1 cellular context compared by ENCODE assay signal in genomic region chr3:25665646-25666136, GRCh38.
TF ChIP-seq lines count a peak whose summit lies in the region.

No MANE protein-coding gene starts in this region.

TF ChIP-seq in H1, 55 proteins besides CTCF, POLR2A, EP300 and RAD21 (continued from another document):
- TF ChIP-seq USF2 (IDR thresholded peaks at IDR 0.05; ENCODE audit: low read length) (no peak), YY1 (IDR thresholded peaks at IDR 0.05; ENCODE audit: low read depth, low read length) (no peak), MAFK (IDR thresholded peaks at IDR 0.05; ENCODE audit: low read depth, low read length) (no peak), BCL11A (IDR thresholded peaks at IDR 0.05; ENCODE audit: low read depth in 2 of 2, low read length in 2 of 2) (no peak)
TF ChIP-seq in H1: peak in this region for 0.
